Comparison of ENCODE assay signal across 17 cellular contexts in the genomic region with DNA sequence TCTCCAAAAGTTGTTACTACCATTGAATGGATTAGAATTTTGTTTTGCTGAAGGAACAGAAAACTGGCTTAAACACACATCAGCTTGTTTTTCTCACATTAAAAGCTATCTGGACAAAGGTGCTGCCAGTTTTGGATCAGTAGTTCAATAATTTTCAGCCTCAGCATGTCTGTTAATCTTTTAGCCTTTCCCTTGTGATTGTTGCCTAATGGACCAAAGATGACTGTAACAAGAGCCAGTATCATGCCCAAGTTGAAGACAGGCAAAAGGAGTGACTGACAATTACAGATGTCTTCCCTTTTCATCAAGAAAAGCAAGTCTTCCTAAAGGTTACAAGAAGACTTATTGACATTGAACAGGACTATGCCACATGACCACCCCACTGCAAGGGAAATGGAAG.
DNase-seq lines count a peak whose midpoint lies in the region; ATAC-seq and TF ChIP-seq lines count a peak whose summit lies in the region.
"Had no signal": no experiment of that assay in that cellular context is flagged by ENCODE, and none has a peak within 500 bp of the region (broad histone marks: within the 10 kb centered on the region; RNA-seq: fewer than 3 reads in every experiment).

No MANE protein-coding gene starts in this region.

- intact Hi-C loops in heart right ventricle (cut with DNase I) = no loop called here

- ATAC-seq in memory B cell (ENCODE audit: low read depth) (no peak), heart right ventricle (no peak)

- H4K20me1 ChIP-seq in GM23248 (ENCODE audit: insufficient read depth) = no peaks in the 10 kb centered on the region
- H4K20me1 ChIP-seq: BLaER1 had no signal

- peak overlapping the region; percentile 73 for H3K9ac ChIP-seq in GM23248
- peak overlapping the region; percentile 67 for H3K9ac ChIP-seq in adipocyte (ENCODE audit: low read length)
- H3K9ac ChIP-seq: BLaER1 had no signal

- no peaks in the 10 kb centered on the region for H3K27me3 ChIP-seq in GM23248 (replicated peaks; ENCODE audit: insufficient read depth)
- H3K27me3 ChIP-seq in adipocyte (replicated peaks; ENCODE audit: control insufficient read depth, insufficient read depth, low read length) = no peaks in the 10 kb centered on the region
- H3K27me3 ChIP-seq in suprapubic skin = no peaks in the 10 kb centered on the region
- H3K27me3 ChIP-seq in heart right ventricle = no peaks in the 10 kb centered on the region
- H3K27me3 ChIP-seq: BLaER1 had no signal

- no peak for TF ChIP-seq POLR2A in suprapubic skin (IDR thresholded peaks at IDR 0.05)

- in situ Hi-C loops in GM23248 (cut with MboI) = no loop called here
- in situ Hi-C loops in ACHN (cut with HindIII; ENCODE audit: low pct_ligation_motif_present, low pct_unique_long_range_greater_than_20kb, low sequenced_read_pairs) = no loop called here

- H3K4me1 ChIP-seq in GM23248 (ENCODE audit: insufficient read depth) = peaks cover 15% of the 10 kb centered on the region; the same call in 1 of the 2 replicates
- peaks cover 37% of the 10 kb centered on the region for H3K4me1 ChIP-seq in adipocyte (ENCODE audit: control insufficient read depth, insufficient read depth, low read length)
- no peaks in the 10 kb centered on the region for H3K4me1 ChIP-seq in suprapubic skin
- H3K4me1 ChIP-seq in heart right ventricle = peaks cover 0 to 13% (median 0%) of the 10 kb centered on the region in 9 donors
- H3K4me1 ChIP-seq: BLaER1 had no signal

- peak overlapping the region; percentile 85 for H3K27ac Mint-ChIP-seq in memory B cell
- H3K27ac Mint-ChIP-seq: CD8-positive, alpha-beta memory T cell had no signal

- H3K79me2 ChIP-seq in GM23248 (ENCODE audit: insufficient read depth) = peaks cover 72% of the 10 kb centered on the region

- TF ChIP-seq EP300 in suprapubic skin (IDR thresholded peaks at IDR 0.05) = no peak

- peak overlapping the region; percentile 91 for H3K4me2 ChIP-seq in GM23248 (ENCODE audit: unreplicated experiment)
- H3K4me2 ChIP-seq: BLaER1 had no signal

- no peaks in the 10 kb centered on the region for H3K9me3 Mint-ChIP-seq in memory B cell

- H3K27ac ChIP-seq in GM23248 (peak overlapping the region; percentile 30; the same call in 1 of the 2 replicates), suprapubic skin (no peak overlapping the region), heart right ventricle (no peak overlapping the region)
- H3K27ac ChIP-seq: BLaER1, SK-N-MC had no signal

- peak overlapping the region; percentile 64; the same call in 1 of the 2 replicates for H2AFZ ChIP-seq in GM23248

- H3K4me3 ChIP-seq in GM23248 (peak overlapping the region; percentile 68), adipocyte (ENCODE audit: low read length) (peak overlapping the region; percentile 63), suprapubic skin (peak overlapping the region; percentile 7), heart right ventricle (no peak overlapping the region)
- H3K4me3 ChIP-seq: BLaER1, SK-N-MC had no signal

- TF ChIP-seq CTCF in suprapubic skin (IDR thresholded peaks at IDR 0.05) (no peak), heart right ventricle (IDR thresholded peaks at IDR 0.05) (no peak)

- no peak overlapping the region for H3K4me3 Mint-ChIP-seq in memory B cell
- H3K4me3 Mint-ChIP-seq: CD8-positive, alpha-beta memory T cell had no signal

- H3K36me3 ChIP-seq in GM23248 (ENCODE audit: low read depth) (peaks cover 4% of the 10 kb centered on the region), adipocyte (ENCODE audit: control insufficient read depth, insufficient read depth, low read length, severe bottlenecking) (no peaks in the 10 kb centered on the region), suprapubic skin (no peaks in the 10 kb centered on the region), heart right ventricle (no peaks in the 10 kb centered on the region)
- H3K36me3 ChIP-seq: BLaER1 had no signal

- peak; percentile 18 for DNase-seq in GM23248
- DNase-seq in adipocyte (ENCODE audit: low read depth) = no peak
- DNase-seq in memory B cell (ENCODE audit: low spot score in 2 of 2) = no peak
- no peak for DNase-seq in suprapubic skin (ENCODE audit: low spot score in 2 of 2)
- no peak for DNase-seq in ACHN
- DNase-seq in activated effector memory CD4-positive, alpha-beta T cell treated with anti-CD3 and anti-CD28 coated beads, Interleukin-2, amount 50 U/mL, for 16 hours = no peak
- no peak for DNase-seq in heart right ventricle
- DNase-seq: CD8-positive, alpha-beta memory T cell; HCEC 1CT; NCI-H1092 treated with DMSO at 0.1 percent for 48 hours; NCI-H1694; NCI-H2107; NCI-H226; NCI-H526 treated with DMSO at 0.1 percent for 48 hours; NK-92 treated with Interleukin-12 subunit alpha and Interleukin-12 subunit beta, amount 100 ng/mL, for 24 hours had no signal

- H3F3A ChIP-seq in GM23248 (ENCODE audit: insufficient read depth) = 0 out of 2 replicates have a peak, but pooled peaks cover 10% of the 10 kb centered on the region

- H3K4me1 Mint-ChIP-seq in memory B cell = peaks cover 11% of the 10 kb centered on the region
- H3K4me1 Mint-ChIP-seq: CD8-positive, alpha-beta memory T cell had no signal

- H3K9me2 ChIP-seq in GM23248 (ENCODE audit: insufficient read depth) = no peaks in the 10 kb centered on the region

- H3K9me3 ChIP-seq in GM23248 (ENCODE audit: low read depth) (no peaks in the 10 kb centered on the region), adipocyte (ENCODE audit: control insufficient read depth, low read length) (no peaks in the 10 kb centered on the region), suprapubic skin (no peaks in the 10 kb centered on the region), heart right ventricle (peaks cover 0 to 5% (median 0%) of the 10 kb centered on the region in 11 donors)
- H3K9me3 ChIP-seq: BLaER1 had no signal

- peaks cover 22% of the 10 kb centered on the region for H3K36me3 Mint-ChIP-seq in memory B cell
- H3K36me3 Mint-ChIP-seq: CD8-positive, alpha-beta memory T cell had no signal

- H3K27me3 Mint-ChIP-seq in memory B cell = no peaks in the 10 kb centered on the region
- H3K27me3 Mint-ChIP-seq: CD8-positive, alpha-beta memory T cell had no signal

Comparison
In these comparisons a context has a peak if more than half of its experiments do, and no peak if none do; other contexts are left out.
1. H3K4me3 ChIP-seq: peak in GM23248 (single experiment), adipocyte (single experiment) and suprapubic skin (single experiment); none in heart right ventricle (0 of 10).